ENCODE assay signal across 13 cellular contexts in the genomic region with DNA sequence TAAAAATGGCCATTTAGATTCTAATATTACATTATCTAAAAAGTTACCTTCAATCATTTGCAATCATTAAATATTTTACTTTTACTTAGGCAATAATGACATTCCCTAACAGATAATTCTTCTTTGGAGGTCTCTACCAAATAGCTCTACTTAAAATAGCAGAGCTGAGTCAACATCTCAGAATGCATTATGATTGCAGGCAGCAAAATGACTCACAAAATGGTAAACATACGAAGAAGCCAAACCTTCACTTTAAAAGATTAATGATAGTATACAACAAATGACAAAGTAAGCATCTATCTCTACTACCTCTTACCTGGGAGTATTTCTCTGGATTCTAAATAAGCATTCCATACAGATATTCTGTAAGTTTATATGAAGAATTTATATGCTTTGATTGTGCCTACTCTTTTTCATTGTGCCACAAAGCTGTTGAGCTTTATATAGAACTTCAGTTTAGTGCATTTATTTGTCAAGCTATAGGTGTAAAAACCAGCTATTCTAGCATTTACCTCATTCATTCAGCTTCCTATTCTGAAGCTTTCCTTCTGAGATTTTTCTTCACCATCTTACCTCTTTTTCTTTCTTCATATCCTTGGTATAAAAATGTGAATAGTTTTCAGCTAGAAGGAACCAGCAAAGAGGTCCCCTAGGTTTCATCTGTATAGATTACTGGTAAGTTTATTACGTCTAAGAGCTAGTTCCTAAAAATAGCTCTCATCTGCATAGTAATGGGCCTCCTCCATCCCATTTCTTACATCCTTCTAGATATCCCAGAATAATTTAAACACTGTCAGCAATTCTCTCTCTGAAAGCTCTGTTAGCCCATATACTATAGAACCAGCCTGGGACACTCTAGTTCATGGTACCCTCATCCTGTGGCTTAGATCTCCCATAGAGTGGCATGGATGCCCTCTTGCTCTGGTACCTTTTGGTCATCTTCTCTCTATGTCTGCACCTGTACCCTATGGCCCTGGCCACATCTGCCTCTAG. TPM values are rescaled to one million over a fixed set of nuclear protein-coding genes. Genes with fewer than 3 reads are reported as not detected.
DNase-seq lines count a peak whose midpoint lies in the region; ATAC-seq and TF ChIP-seq lines count a peak whose summit lies in the region.
"Had no signal": no experiment of that assay in that cellular context is flagged by ENCODE, and none has a peak within 500 bp of the region (broad histone marks: within the 10 kb centered on the region; RNA-seq: fewer than 3 reads in every experiment).

No MANE protein-coding gene starts in this region.

- no peak overlapping the region for H3K4me3 Mint-ChIP-seq in endodermal cell
- H3K4me3 Mint-ChIP-seq: CD14-positive monocyte, nephron progenitor cell had no signal

- intact Hi-C loops in heart left ventricle (cut with DNase I): no loop called here

- H3K9me2 ChIP-seq in hepatocyte (replicated peaks; ENCODE audit: insufficient read depth): no peaks in the 10 kb centered on the region

- no peak for TF ChIP-seq POLR2A in heart left ventricle (IDR thresholded peaks at IDR 0.05)

- ATAC-seq in heart left ventricle: no peak

- H3K4me3 ChIP-seq in hepatocyte: no peak overlapping the region
- H3K4me3 ChIP-seq in heart left ventricle: no peak overlapping the region
- H3K4me3 ChIP-seq in endodermal cell (ENCODE audit: low read length): no peak overlapping the region
- H3K4me3 ChIP-seq: adrenal gland, vagina had no signal

- DNase-seq in AG08396 (ENCODE audit: low spot score) (peak; percentile 35), HT1080 (ENCODE audit: low read depth) (peak; percentile 78), astrocyte of the hippocampus (ENCODE audit: low read depth, low spot score) (peak; percentile 71), hepatocyte (ENCODE audit: low spot score) (peak; percentile 15), heart left ventricle (no peak), NCI-H1048 (lab: John Stamatoyannopoulos, UW) (no peak), CD1c-positive myeloid dendritic cell (ENCODE audit: extremely low spot score) (no peak), endodermal cell (no peak)
- DNase-seq: adrenal gland, NCI-H2107, nephron progenitor cell had no signal

- WGBS in hepatocyte (ENCODE audit: low lambda C conversion rate, missing lambda C conversion rate): 51% methylated on average over 2 of the region's 2 CpGs
- 53 to 62% (median 55%) methylated on average over 2 of the region's 2 CpGs for WGBS in heart left ventricle, 4 donors
- 81 to 100% methylated on average over 1 to 2 of the region's 2 CpGs for WGBS in endodermal cell (ENCODE audit: insufficient coverage in 1 of 2, insufficient read length in 1 of 2), 2 experiments

- H3K27ac ChIP-seq in hepatocyte (no peak overlapping the region), heart left ventricle (no peak overlapping the region), endodermal cell (ENCODE audit: low read depth, low read length) (no peak overlapping the region)
- H3K27ac ChIP-seq: adrenal gland, vagina had no signal

- no peak for TF ChIP-seq CTCF in hepatocyte (IDR thresholded peaks at IDR 0.05; ENCODE audit: poor library complexity)
- TF ChIP-seq CTCF in heart left ventricle (IDR thresholded peaks at IDR 0.05): no peak
- TF ChIP-seq CTCF in endodermal cell (conservative IDR thresholded peaks at IDR 0.05): no peak

- H3K79me2 ChIP-seq in hepatocyte: no peaks in the 10 kb centered on the region

- no peaks in the 10 kb centered on the region for H4K20me1 ChIP-seq in hepatocyte (ENCODE audit: insufficient read depth, poor library complexity, severe bottlenecking)

- no peak overlapping the region for H2AFZ ChIP-seq in hepatocyte

- H3K9me3 Mint-ChIP-seq in endodermal cell: no peaks in the 10 kb centered on the region
- H3K9me3 Mint-ChIP-seq: nephron progenitor cell had no signal

- no peak overlapping the region for H3K9ac ChIP-seq in endodermal cell (ENCODE audit: extremely low read depth, low read length, poor library complexity, severe bottlenecking)

- H3K9me3 ChIP-seq in hepatocyte (ENCODE audit: low read depth): no peaks in the 10 kb centered on the region
- no peaks in the 10 kb centered on the region for H3K9me3 ChIP-seq in heart left ventricle
- H3K9me3 ChIP-seq in endodermal cell (ENCODE audit: control insufficient read depth, low read length): peaks cover 4% of the 10 kb centered on the region
- H3K9me3 ChIP-seq: adrenal gland, vagina had no signal

- H3K4me1 ChIP-seq in hepatocyte (ENCODE audit: insufficient read depth) (no peaks in the 10 kb centered on the region), heart left ventricle (peaks cover 0 to 3% (median 0%) of the 10 kb centered on the region in 12 donors), endodermal cell (ENCODE audit: control insufficient read depth, insufficient read depth, low read length) (peaks cover 3% of the 10 kb centered on the region)
- H3K4me1 ChIP-seq: adrenal gland, vagina had no signal

- H3K4me1 Mint-ChIP-seq in endodermal cell: peaks cover 15% of the 10 kb centered on the region
- H3K4me1 Mint-ChIP-seq: CD14-positive monocyte had no signal

- no peak overlapping the region for H3K4me2 ChIP-seq in hepatocyte

- no peak overlapping the region for H3K27ac Mint-ChIP-seq in endodermal cell
- H3K27ac Mint-ChIP-seq: nephron progenitor cell had no signal

- H3K36me3 ChIP-seq in hepatocyte (replicated peaks; ENCODE audit: insufficient read depth, low read depth) (no peaks in the 10 kb centered on the region), heart left ventricle (no peaks in the 10 kb centered on the region), endodermal cell (ENCODE audit: control insufficient read depth, insufficient read depth, low read length) (no peaks in the 10 kb centered on the region)
- H3K36me3 ChIP-seq: adrenal gland, vagina had no signal

- no peaks in the 10 kb centered on the region for H3K36me3 Mint-ChIP-seq in endodermal cell (ENCODE audit: low read depth)
- H3K36me3 Mint-ChIP-seq: CD14-positive monocyte had no signal

- H3K27me3 Mint-ChIP-seq in endodermal cell (ENCODE audit: insufficient read depth): peaks cover 2% of the 10 kb centered on the region

- no peaks in the 10 kb centered on the region for H3K27me3 ChIP-seq in hepatocyte
- H3K27me3 ChIP-seq in heart left ventricle: peaks cover 0 to 3% (median 0%) of the 10 kb centered on the region in 9 donors
- H3K27me3 ChIP-seq in endodermal cell (ENCODE audit: control insufficient read depth, insufficient read depth, low read length, poor library complexity, severe bottlenecking): no peaks in the 10 kb centered on the region
- H3K27me3 ChIP-seq: vagina had no signal

RNA-seq across cellular contexts. Expression of a gene that starts 17.2 kb away (rescaled TPM):
- 90.5 and 124 TPM in 2 replicates for total RNA-seq in HT1080 (2014; rRNA removed; shearing (Covaris generic))
- 102 and 120 TPM in 2 replicates for polyA plus RNA-seq in HT1080 (2015; cell fraction: cytosol; rRNA removed)
- 120 and 124 TPM in 2 replicates for polyA plus RNA-seq in HT1080 (2015; cell fraction: nucleus; rRNA removed)
- total RNA-seq in hepatocyte: 123 and 148 TPM in 2 replicates
- 102 and 104 TPM in 2 replicates for polyA plus RNA-seq in hepatocyte
- 100 to 1,000 TPM in 3 of 9 donors, 10 to 100 TPM in 6; 40.6 to 200 (median 81.6) TPM for total RNA-seq in heart left ventricle
- 100 to 1,000 TPM in 1 of 2 donors, 10 to 100 TPM in 1; 24.3 to 143 TPM for polyA plus RNA-seq in heart left ventricle
- 100 to 1,000 TPM; 160 to 164 TPM for total RNA-seq in endodermal cell
- 77.6 TPM for polyA plus RNA-seq in endodermal cell (2013, experiment 1 of 2)
- polyA plus RNA-seq in endodermal cell (2013, experiment 2 of 2): 81.7 TPM

RNA-seq across cellular contexts. Expression of a gene that starts 33.6 kb away (rescaled TPM):
- total RNA-seq in HT1080 (2014; rRNA removed; shearing (Covaris generic)): not detected in 2 replicates
- polyA plus RNA-seq in HT1080 (2015; cell fraction: cytosol; rRNA removed): not detected in 2 replicates
- polyA plus RNA-seq in HT1080 (2015; cell fraction: nucleus; rRNA removed): 0.05 TPM in 1 of 2 replicates, not detected in the other
- 0.10 TPM in 1 of 2 replicates, not detected in the other for total RNA-seq in hepatocyte
- 0.30 TPM in 1 of 2 replicates, not detected in the other for polyA plus RNA-seq in hepatocyte
- total RNA-seq in heart left ventricle: 1 to 10 TPM; 1.5 to 7.7 (median 3.2) TPM
- 1 to 10 TPM; 1.0 to 2.0 TPM for polyA plus RNA-seq in heart left ventricle
- total RNA-seq in endodermal cell: 10 to 100 TPM in 1 of 2 donors, 1 to 10 TPM in 1; 2.8 to 14.6 TPM
- polyA plus RNA-seq in endodermal cell (2013, experiment 1 of 2): 1.5 TPM
- polyA plus RNA-seq in endodermal cell (2013, experiment 2 of 2): 2.2 TPM
- polyA plus RNA-seq: CD14-positive monocyte had no signal

Comparison
In these comparisons a context has a peak if more than half of its experiments do, and no peak if none do; other contexts are left out.
1. DNase-seq: peak in AG08396 (single experiment), HT1080 (single experiment), astrocyte of the hippocampus (single experiment) and hepatocyte (single experiment); none in heart left ventricle (0 of 5), NCI-H1048 (single experiment), CD1c-positive myeloid dendritic cell (single experiment) and endodermal cell (single experiment).